Comparison of ENCODE assay signal across 18 cellular contexts in the genomic region with DNA sequence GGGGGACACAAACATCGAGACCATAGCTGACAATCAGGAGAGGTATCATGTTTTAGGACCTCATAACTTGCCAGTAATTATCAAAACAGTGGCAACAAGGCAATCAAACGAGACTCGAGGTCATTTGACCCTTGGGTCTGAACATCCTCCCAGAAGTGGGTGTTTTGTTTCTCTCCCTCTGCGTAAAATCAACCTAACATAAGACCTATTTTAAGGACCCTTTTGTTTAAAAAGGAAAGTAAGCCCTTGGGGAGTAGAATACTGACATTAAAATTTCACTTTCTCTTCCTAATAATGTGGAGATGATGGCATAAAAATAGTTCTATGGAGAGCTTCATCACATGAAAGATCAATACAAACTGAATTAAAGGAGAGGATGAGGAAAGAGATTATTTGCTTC.
"Had no signal": no experiment of that assay in that cellular context is flagged by ENCODE, and none has a peak within 500 bp of the region (broad histone marks: within the 10 kb centered on the region; RNA-seq: fewer than 3 reads in every experiment).

No MANE protein-coding gene starts in this region.

- FAIRE-seq: endometrium, keratinocyte, small intestine, urothelium cell line had no signal

- H3K27me3 Mint-ChIP-seq: naive thymus-derived CD4-positive, alpha-beta T cell; type B pancreatic cell had no signal

- H3K36me3 ChIP-seq: left ventricle myocardium inferior, right atrium auricular region, suprapubic skin, thyroid gland had no signal

- H3K27me3 ChIP-seq: gastrocnemius medialis, right atrium auricular region, suprapubic skin, thyroid gland had no signal

- H3K4me3 ChIP-seq: gastrocnemius medialis, left ventricle myocardium inferior, lung, right atrium auricular region, suprapubic skin, thyroid gland had no signal

- H3K4me3 Mint-ChIP-seq: immature natural killer cell; naive thymus-derived CD4-positive, alpha-beta T cell; nephron progenitor cell; type B pancreatic cell had no signal

- ATAC-seq: gastrocnemius medialis; naive thymus-derived CD4-positive, alpha-beta T cell; stimulated activated naive CD8-positive, alpha-beta T cell treated with anti-CD3 and anti-CD28 coated beads, Interleukin-15, Interleukin-2, amounts not matched to agents 100 U/mL and 50 U/mL, for 24 hours had no signal

- H3K4me1 ChIP-seq: gastrocnemius medialis, left ventricle myocardium inferior, right atrium auricular region, suprapubic skin, thyroid gland had no signal

- DNase-seq: effector memory CD4-positive, alpha-beta T cell; gastrocnemius medialis; immature natural killer cell; left ventricle myocardium inferior; mesendoderm; naive thymus-derived CD4-positive, alpha-beta T cell; nephron progenitor cell; small intestine; stimulated activated CD4-positive, alpha-beta T cell treated with anti-CD3 and anti-CD28 coated beads, Interleukin-12 subunit alpha, Interleukin-12 subunit beta, amount 100 ng/mL, for 4 hours; stimulated activated naive CD8-positive, alpha-beta T cell treated with anti-CD3 and anti-CD28 coated beads, Interleukin-15, Interleukin-2, amounts not matched to agents 100 U/mL and 50 U/mL, for 24 hours; thyroid gland had no signal

- H3K4me1 Mint-ChIP-seq: naive thymus-derived CD4-positive, alpha-beta T cell had no signal

- H3K9me3 ChIP-seq: gastrocnemius medialis, suprapubic skin, thyroid gland had no signal

- H3K27ac ChIP-seq: gastrocnemius medialis, left ventricle myocardium inferior, right atrium auricular region, suprapubic skin, thyroid gland had no signal
